Comparison of ENCODE assay signal across 9 cellular contexts in the genomic region with DNA sequence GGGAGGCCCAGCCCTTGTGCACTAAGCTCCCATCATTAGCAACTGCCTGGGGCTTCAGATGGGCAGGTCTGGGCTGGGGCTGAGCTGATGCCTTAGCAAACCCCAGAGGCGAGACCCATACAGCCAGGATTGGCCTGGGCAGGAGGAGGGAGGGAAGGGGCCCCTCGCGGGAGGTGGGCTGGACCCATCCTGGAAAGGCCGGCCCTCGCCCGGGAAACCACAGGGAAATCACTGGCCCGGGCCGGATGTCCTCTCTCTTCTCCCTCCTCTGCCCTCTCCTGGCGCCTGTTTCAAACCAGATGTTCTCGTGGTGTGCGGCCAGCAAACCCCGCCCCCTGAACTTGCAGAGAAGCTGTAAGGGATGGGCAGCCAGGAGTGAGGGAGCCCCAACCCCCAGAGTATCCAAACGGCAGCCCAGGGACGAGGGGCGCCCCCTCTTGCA. TPM values are rescaled to one million over a fixed set of nuclear protein-coding genes. Genes with fewer than 3 reads are reported as not detected.
DNase-seq lines count a peak whose midpoint lies in the region; ATAC-seq, FAIRE-seq and TF ChIP-seq lines count a peak whose summit lies in the region.
"Had no signal": no experiment of that assay in that cellular context is flagged by ENCODE, and none has a peak within 500 bp of the region (broad histone marks: within the 10 kb centered on the region; RNA-seq: fewer than 3 reads in every experiment).

No MANE protein-coding gene starts in this region.

- H2BK12ac ChIP-seq in H1 (ENCODE audit: low read depth, low read length) (no peak overlapping the region), mesenchymal stem cell (ENCODE audit: low read length in 2 of 2) (peak overlapping the region in 1 of 2 experiments; percentile 47)

- H3K4ac ChIP-seq in H1 (replicated peaks; ENCODE audit: insufficient read length, low read depth, low read length) (no peak overlapping the region), mesenchymal stem cell (ENCODE audit: low read depth in 1 of 2, low read length in 2 of 2) (peak overlapping the region in 1 of 2 experiments; percentile 82)

- 39% methylated on average over 8 of the region's 15 CpGs; no CpG with 5 or more reads in 1 of the 2 experiments for WGBS in H1 (ENCODE audit: extremely low coverage in 1 of 2, insufficient coverage in 1 of 2, insufficient read length in 1 of 2, insufficient replicate concordance in 2 of 2, low coverage in 1 of 2, low lambda C conversion rate in 2 of 2, missing lambda C conversion rate in 1 of 2), 2 experiments
- WGBS in mesenchymal stem cell, result 12% methylated on average over 10 of the region's 15 CpGs

- no peak overlapping the region for H3K4me3 ChIP-seq in BJ (ENCODE audit: low read depth, low read length)
- H3K4me3 ChIP-seq in MG63, result no peak overlapping the region
- peak overlapping the region in 1 of 4 experiments; percentile 30; a peak in 1 of 8 replicates for H3K4me3 ChIP-seq in H1 (ENCODE audit: extremely low read depth in 1 of 4, insufficient read depth in 2 of 4, low read depth in 3 of 4, low read length in 4 of 4)
- H3K4me3 ChIP-seq in mesenchymal stem cell (ENCODE audit: insufficient read depth in 1 of 2, low read depth in 1 of 2, low read length in 2 of 2), result peak overlapping the region in 1 of 2 experiments; percentile 18

- 0 out of 2 replicates have a peak overlapping the region, but pooled peaks have one; percentile 46 for H2BK15ac ChIP-seq in H1 (ENCODE audit: low read length)
- H2BK15ac ChIP-seq in mesenchymal stem cell (ENCODE audit: low read depth, poor library complexity, severe bottlenecking), result peak overlapping the region; percentile 78

- H3K4me2 ChIP-seq in H1 (ENCODE audit: insufficient read depth in 1 of 2, low read depth in 2 of 2, low read length in 2 of 2) (peak overlapping the region in 1 of 2 experiments; percentile 32; a peak in 1 of 4 replicates), mesenchymal stem cell (ENCODE audit: low read length, poor library complexity, severe bottlenecking) (peak overlapping the region; percentile 8)

- no peak overlapping the region for H3K56ac ChIP-seq in H1 (replicated peaks; ENCODE audit: insufficient read length, low read depth, low read length)

- no peaks in the 10 kb centered on the region for H3K4me1 Mint-ChIP-seq in stimulated activated memory B cell treated with anti-CD40 and anti-IgM and Interleukin-4, amounts not matched to agents 10 μg/mL and 1 μg/mL and 100 μg/mL, for 72 hours

- H4K91ac ChIP-seq in H1 (replicated peaks; ENCODE audit: insufficient read length, low read length) (no peak overlapping the region), mesenchymal stem cell (ENCODE audit: low read length) (peak overlapping the region; percentile 76)

- no peak overlapping the region for H3K4me3 Mint-ChIP-seq in stimulated activated memory B cell treated with anti-CD40 and anti-IgM and Interleukin-4, amounts not matched to agents 10 μg/mL and 1 μg/mL and 100 μg/mL, for 72 hours

- TF ChIP-seq EP300 in H1 (IDR thresholded peaks at IDR 0.05; ENCODE audit: borderline replicate concordance in 1 of 2, low read depth in 2 of 2, low read length in 2 of 2), result no peak

- H3K27ac Mint-ChIP-seq in stimulated activated memory B cell treated with anti-CD40 and anti-IgM and Interleukin-4, amounts not matched to agents 10 μg/mL and 1 μg/mL and 100 μg/mL, for 72 hours, result no peak overlapping the region

- H2AFZ ChIP-seq in H1 (ENCODE audit: low read length), result 0 out of 2 replicates have a peak overlapping the region, but pooled peaks have one; percentile 71
- H2AFZ ChIP-seq in mesenchymal stem cell (ENCODE audit: low read depth, low read length), result no peak overlapping the region

- H4K20me1 ChIP-seq in H1 (replicated peaks in 1 of 2; ENCODE audit: control insufficient read depth in 1 of 2, insufficient read depth in 2 of 2, low read length in 2 of 2), result peaks cover 0 to 3% of the 10 kb centered on the region in 2 experiments

- no peak overlapping the region for H2BK120ac ChIP-seq in H1 (replicated peaks; ENCODE audit: low read depth, low read length)
- H2BK120ac ChIP-seq in mesenchymal stem cell (ENCODE audit: low read depth, low read length), result no peak overlapping the region

- H3K4me1 ChIP-seq in H1 (replicated peaks in 1 of 4; ENCODE audit: control insufficient read depth in 3 of 4, insufficient read depth in 4 of 4, low read length in 3 of 4) (peaks cover 0 to 8% (median 6%) of the 10 kb centered on the region in 4 experiments; a peak in 4 of 7 replicates), mesenchymal stem cell (ENCODE audit: control insufficient read depth, insufficient read depth, low read depth, low read length) (peaks cover 27% of the 10 kb centered on the region)

- peaks cover 10% of the 10 kb centered on the region; the same call in 1 of the 2 replicates for H3K23me2 ChIP-seq in H1 (ENCODE audit: low read depth, low read length)

- TF ChIP-seq POLR2A in H1 (IDR thresholded peaks at IDR 0.05; ENCODE audit: control extremely low read depth in 1 of 2, low read depth in 2 of 2, low read length in 2 of 2), result no peak

- TF ChIP-seq RAD21 in H1 (IDR thresholded peaks at IDR 0.05 in 1 of 2, conservative IDR thresholded peaks at IDR 0.05 in 1 of 2; ENCODE audit: low read depth in 2 of 2, low read length in 2 of 2), result peak in 1 of 2 experiments; percentile 34; a peak in 2 of 4 replicates

- no peak overlapping the region for H2BK20ac ChIP-seq in H1 (ENCODE audit: low read length)

- H3K27me3 ChIP-seq in BJ (ENCODE audit: control insufficient read depth, insufficient read depth, low read length), result no peaks in the 10 kb centered on the region
- no peaks in the 10 kb centered on the region for H3K27me3 ChIP-seq in MG63
- no peaks in the 10 kb centered on the region for H3K27me3 ChIP-seq in H1 (replicated peaks in 1 of 4; ENCODE audit: control insufficient read depth in 3 of 4, extremely low read depth in 1 of 4, insufficient read depth in 3 of 4, low read length in 3 of 4)
- H3K27me3 ChIP-seq in mesenchymal stem cell (ENCODE audit: control insufficient read depth in 1 of 2, insufficient read depth in 1 of 2, low read length in 2 of 2), result peaks cover 0 to 12% of the 10 kb centered on the region in 2 experiments

- peak; percentile 25 for DNase-seq in BJ (ENCODE audit: low read depth)
- peak; percentile 74 for DNase-seq in MG63
- peak in 1 of 2 experiments; percentile 81 for DNase-seq in H1 (ENCODE audit: low read depth in 1 of 2, low spot score in 2 of 2)
- peak; percentile 83 for DNase-seq in mesenchymal stem cell
- DNase-seq in GDM1 (lab: John Stamatoyannopoulos, UW), result no peak
- no peak for DNase-seq in GM10248 (ENCODE audit: extremely low spot score)

- H3K27ac ChIP-seq in H1 (ENCODE audit: low read depth, low read length) (no peak overlapping the region), mesenchymal stem cell (ENCODE audit: low read length, poor library complexity, severe bottlenecking) (no peak overlapping the region)

- H3K36me3 ChIP-seq in BJ (ENCODE audit: control insufficient read depth, insufficient read depth, low read length) (no peaks in the 10 kb centered on the region), MG63 (no peaks in the 10 kb centered on the region), H1 (ENCODE audit: control insufficient read depth in 2 of 4, insufficient read depth in 4 of 4, low read length in 3 of 4) (no peaks in the 10 kb centered on the region), mesenchymal stem cell (ENCODE audit: control insufficient read depth in 1 of 2, insufficient read depth in 2 of 2, low read depth in 1 of 2, low read length in 2 of 2) (no peaks in the 10 kb centered on the region)

- no peak for ATAC-seq in HG02973 (IDR thresholded peaks at IDR 0.05; ENCODE audit: unreplicated experiment)
- no peak for ATAC-seq in stimulated activated memory B cell treated with anti-CD40 and anti-IgM and Interleukin-4, amounts not matched to agents 10 μg/mL and 1 μg/mL and 100 μg/mL, for 72 hours

- no peaks in the 10 kb centered on the region for H3K79me1 ChIP-seq in H1 (ENCODE audit: low read depth, low read length)
- H3K79me1 ChIP-seq in mesenchymal stem cell (replicated peaks; ENCODE audit: low read length, poor library complexity, severe bottlenecking), result no peaks in the 10 kb centered on the region

- H3K23ac ChIP-seq in H1 (ENCODE audit: insufficient read length) (no peak overlapping the region), mesenchymal stem cell (ENCODE audit: low read length in 2 of 2) (no peak overlapping the region)

- H2BK5ac ChIP-seq in H1 (ENCODE audit: low read depth, low read length) (no peak overlapping the region), mesenchymal stem cell (ENCODE audit: low read depth, low read length, poor library complexity, severe bottlenecking) (no peak overlapping the region)

- H3K9me3 ChIP-seq in MG63, result no peaks in the 10 kb centered on the region
- H3K9me3 ChIP-seq in H1 (ENCODE audit: insufficient read depth in 2 of 2, low read depth in 1 of 2, low read length in 1 of 2), result peaks cover 0 to 5% of the 10 kb centered on the region in 2 experiments; a peak in 1 of 4 replicates
- no peaks in the 10 kb centered on the region for H3K9me3 ChIP-seq in mesenchymal stem cell (ENCODE audit: control insufficient read depth, low read length)

- H2AK5ac ChIP-seq in H1 (ENCODE audit: low read depth, low read length) (no peak overlapping the region), mesenchymal stem cell (ENCODE audit: low read length, severe bottlenecking) (peak overlapping the region; percentile 5)

- H3K14ac ChIP-seq in H1 (ENCODE audit: insufficient read length) (no peak overlapping the region), mesenchymal stem cell (ENCODE audit: low read length in 2 of 2) (no peak overlapping the region)

- POLR2A ChIA-PET in BJ (lab: Charles Lee), result no interaction called here
- POLR2A ChIA-PET in H1 (lab: Charles Lee; ENCODE audit: partially characterized antibody), result interaction anchor here (1.0 kb wide), 1 partner anchor 25 kb away, joined by 3 read pairs; no protein-coding TSS in a partner anchor
- POLR2A ChIA-PET in GM10248 (lab: Yijun Ruan, JAX), result no interaction called here

- TF ChIP-seq CTCF in BJ (IDR thresholded peaks at IDR 0.05; ENCODE audit: insufficient read depth, low read depth, low read length), result peak; percentile 28; the same call in 1 of the 2 replicates
- TF ChIP-seq CTCF in H1 (IDR thresholded peaks at IDR 0.05; ENCODE audit: control extremely low read depth in 1 of 3, insufficient read depth in 1 of 3, low read depth in 1 of 3, low read length in 3 of 3), result peak in 2 of 3 experiments; percentile 1 to 21; a peak in 2 of 4 replicates
- no peak for TF ChIP-seq CTCF in GM10248 (IDR thresholded peaks at IDR 0.05; ENCODE audit: control extremely low read depth, extremely low read depth, low read depth, missing control alignments)

- no peak overlapping the region; the same call in 1 of the 2 replicates for H4K8ac ChIP-seq in H1 (ENCODE audit: extremely low read depth, insufficient read depth, low read length)
- peak overlapping the region; percentile 94 for H4K8ac ChIP-seq in mesenchymal stem cell (ENCODE audit: low read length)

- H3K79me2 ChIP-seq in H1 (ENCODE audit: control insufficient read depth in 1 of 2, insufficient read depth in 2 of 2, low read length in 2 of 2), result no peaks in the 10 kb centered on the region

- no peak overlapping the region; the same call in 1 of the 2 replicates for H3K18ac ChIP-seq in H1 (ENCODE audit: extremely low read depth, low read length)
- H3K18ac ChIP-seq in mesenchymal stem cell (ENCODE audit: low read depth in 1 of 2, low read length in 2 of 2), result peak overlapping the region; percentile 9 to 64

- H3K9me3 Mint-ChIP-seq in stimulated activated memory B cell treated with anti-CD40 and anti-IgM and Interleukin-4, amounts not matched to agents 10 μg/mL and 1 μg/mL and 100 μg/mL, for 72 hours, result no peaks in the 10 kb centered on the region

- H3K27me3 Mint-ChIP-seq in stimulated activated memory B cell treated with anti-CD40 and anti-IgM and Interleukin-4, amounts not matched to agents 10 μg/mL and 1 μg/mL and 100 μg/mL, for 72 hours, result peaks cover 22% of the 10 kb centered on the region

- H3K9ac ChIP-seq in H1 (replicated peaks in 1 of 4; ENCODE audit: extremely low read depth in 1 of 4, low read depth in 3 of 4, low read length in 3 of 4) (no peak overlapping the region), mesenchymal stem cell (ENCODE audit: low read length) (peak overlapping the region; percentile 60)

- H4K5ac ChIP-seq in H1 (ENCODE audit: insufficient read length, low read depth, low read length), result no peak overlapping the region

- no peak for FAIRE-seq in H1 (lab: Jason Lieb, UNC)
- FAIRE-seq: keratinocyte had no signal

- H3K36me3 Mint-ChIP-seq in stimulated activated memory B cell treated with anti-CD40 and anti-IgM and Interleukin-4, amounts not matched to agents 10 μg/mL and 1 μg/mL and 100 μg/mL, for 72 hours, result no peaks in the 10 kb centered on the region

- CTCF ChIA-PET in BJ (lab: Yijun Ruan, JAX) (interaction anchor here (0.9 to 1.7 kb wide), 3 partner anchors 12 to 17 kb away, joined by 3 to 4 read pairs (median 3); no protein-coding TSS in a partner anchor), H1 (lab: Charles Lee; ENCODE audit: partially characterized antibody) (interaction anchor here (0.7 to 3.8 kb wide), 30 partner anchors 10 to 434 kb away, joined by 3 to 32 read pairs (median 4); no protein-coding TSS in a partner anchor), GM10248 (lab: Yijun Ruan, JAX) (interaction anchor here (1.6 kb wide), 1 partner anchor 15 kb away, joined by 4 read pairs; no protein-coding TSS in a partner anchor)

RNA-seq across cellular contexts. Expression of gene TMEM255B, which starts 43.1 kb away (rescaled TPM):
- polyA plus RNA-seq in BJ (2011; rRNA removed), result 1.9 and 2.0 TPM in 2 replicates
- 0.36 and 0.57 TPM in 2 replicates for polyA minus RNA-seq in BJ (2011; rRNA and poly(A)+ RNA removed)
- 1.4 TPM in 1 of 2 replicates, not detected in the other for total RNA-seq in MG63 (2014; rRNA removed; shearing (Covaris generic); ENCODE audit: low replicate concordance)
- total RNA-seq in H1 (2021; fragmentation: NEBNext Ultra II Directional; extraction: Animal tissue kit (Norgen Biotek cat#: 25700)), result 2.7 and 4.4 TPM in 2 replicates
- polyA plus RNA-seq in H1 (2011; rRNA removed), result 3.4 and 5.0 TPM in 2 replicates
- 4.2 TPM for polyA plus RNA-seq in H1 (2011; cell fraction: cytosol; rRNA removed)
- 7.2 TPM for polyA plus RNA-seq in H1 (2011; cell fraction: nucleus; rRNA removed)
- 3.0 to 4.2 TPM (median 3.7 TPM) in 4 replicates for polyA plus RNA-seq in H1 (2012, experiment 1 of 2)
- 1.4 TPM for polyA plus RNA-seq in H1 (2012, experiment 2 of 2)
- polyA plus RNA-seq in H1 (2013, experiment 1 of 2), result 1.6 TPM
- 2.3 TPM for polyA plus RNA-seq in H1 (2013, experiment 2 of 2)
- polyA minus RNA-seq in H1 (2011; rRNA and poly(A)+ RNA removed), result 0.50 and 1.6 TPM in 2 replicates
- 2.0 TPM for polyA minus RNA-seq in H1 (2011; cell fraction: cytosol; rRNA and poly(A)+ RNA removed)
- polyA minus RNA-seq in H1 (2011; cell fraction: nucleus; rRNA and poly(A)+ RNA removed), result 2.2 TPM
- polyA plus RNA-seq in mesenchymal stem cell (2013, experiment 1 of 2), result 2.0 TPM
- polyA plus RNA-seq in mesenchymal stem cell (2013, experiment 2 of 2), result 2.2 TPM

Comparison
In these comparisons a context has a peak if more than half of its experiments do, and no peak if none do; other contexts are left out.
1. DNase-seq: peak in BJ (single experiment), MG63 (single experiment) and mesenchymal stem cell (single experiment); none in GDM1 (single experiment) and GM10248 (single experiment).